ENCODE assay signal across 1 cellular context in genomic region chr3:172042136-172042535, GRCh38.
TF ChIP-seq lines count a peak whose summit lies in the region.

No MANE protein-coding gene starts in this region.

TF ChIP-seq in GM12878, 131 proteins besides CTCF, POLR2A, EP300 and RAD21:
- no peak for TF ChIP-seq SRF (IDR thresholded peaks at IDR 0.05; ENCODE audit: low read depth in 2 of 2, low read length in 2 of 2)
- no peak for TF ChIP-seq NR2C1 (IDR thresholded peaks at IDR 0.05)
- TF ChIP-seq GATAD2B (conservative IDR thresholded peaks at IDR 0.05; ENCODE audit: low read depth), result no peak
- TF ChIP-seq WRNIP1 (IDR thresholded peaks at IDR 0.05; ENCODE audit: borderline replicate concordance, low read depth, low read length), result no peak
- TF ChIP-seq PAX5 (IDR thresholded peaks at IDR 0.05; ENCODE audit: borderline replicate concordance, low read depth, low read length), result no peak
- TF ChIP-seq ZNF592 (IDR thresholded peaks at IDR 0.05), result no peak
- TF ChIP-seq SIX5 (IDR thresholded peaks at IDR 0.05; ENCODE audit: low read depth, low read length, severe bottlenecking), result no peak
- no peak for TF ChIP-seq LARP7 (IDR thresholded peaks at IDR 0.05)
- no peak for TF ChIP-seq RELB (IDR thresholded peaks at IDR 0.05; ENCODE audit: low read depth)
- no peak for TF ChIP-seq MEF2A (IDR thresholded peaks at IDR 0.05; ENCODE audit: insufficient read depth, low read depth, low read length)
